In genomic region chr6:53284901-53285300, GRCh38 we compare ENCODE assay signal across 1 cellular context.
A peak's percentile ranks its signal among the peaks of the same experiment; 100 is the strongest.
TF ChIP-seq lines count a peak whose summit lies in the region.

No MANE protein-coding gene starts in this region.

TF ChIP-seq in GM12878, 131 proteins besides CTCF, POLR2A, EP300 and RAD21 (continued from another document):
- peak; percentile 25; the same call in 1 of the 2 replicates for TF ChIP-seq MTA2 (IDR thresholded peaks at IDR 0.05; ENCODE audit: low read depth)
TF ChIP-seq in GM12878: peak in this region for 12.
